ENCODE assay signal across 8 cellular contexts in the genomic region with DNA sequence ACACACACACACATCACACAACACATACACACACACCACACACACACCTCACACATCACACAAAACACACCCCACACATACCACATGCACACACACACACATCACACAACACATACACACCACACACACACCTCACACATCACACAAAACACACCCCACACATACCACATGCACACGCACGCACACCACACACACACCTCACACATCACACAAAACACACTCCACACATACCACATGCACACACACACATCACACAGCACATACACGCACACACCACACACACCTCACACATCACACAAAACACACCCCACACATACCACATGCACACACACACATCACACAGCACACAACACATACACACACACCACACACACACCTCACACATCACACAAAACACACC. TPM values are rescaled to one million over a fixed set of nuclear protein-coding genes. Genes with fewer than 3 reads are reported as not detected.
A peak's percentile ranks its signal among the peaks of the same experiment; 100 is the strongest.
DNase-seq lines count a peak whose midpoint lies in the region; ATAC-seq, FAIRE-seq and TF ChIP-seq lines count a peak whose summit lies in the region.
"Not testable (repeated sequence)": the region's sequence is repeated elsewhere in the genome, so short reads cannot be mapped to it uniquely, and the experiment has no call there.

No MANE protein-coding gene starts in this region.

- peaks cover 32% of the 10 kb centered on the region for H3K4me1 Mint-ChIP-seq in CD14-positive monocyte
- peaks cover 60% of the 10 kb centered on the region for H3K4me1 Mint-ChIP-seq in HFFc6 (ENCODE audit: low read depth)
- peaks cover 59% of the 10 kb centered on the region for H3K4me1 Mint-ChIP-seq in activated B cell treated with CpG ODN at 0.5 μM for 24 hours
- H3K4me1 Mint-ChIP-seq in activated T-helper 1 cell treated with anti-CD3 and anti-CD28 coated beads, Interleukin-12 subunit alpha, Interleukin-12 subunit beta, Interleukin-2, Interleukin-4 antibody, amounts not matched to agents 30 ng/mL and 10 ng/mL and 1 ng/mL, durations not matched to agents 14 hours and 24 hours and 36 hours (ENCODE audit: low read depth), result peaks cover 33% of the 10 kb centered on the region
- H3K4me1 Mint-ChIP-seq in astrocyte (ENCODE audit: low read depth, unreplicated experiment), result not testable (repeated sequence)
- H3K4me1 Mint-ChIP-seq in naive thymus-derived CD4-positive, alpha-beta T cell, result peaks cover 25 to 53% (median 35%) of the 10 kb centered on the region in 7 donors
- H3K4me1 Mint-ChIP-seq in stimulated activated naive B cell treated with anti-CD40 and anti-IgM and Interleukin-4, amounts not matched to agents 10 μg/mL and 1 μg/mL and 100 μg/mL, for 72 hours, result peaks cover 54 to 64% of the 10 kb centered on the region in 2 donors

- not testable (repeated sequence) for TF ChIP-seq POLR2A in H1 (IDR thresholded peaks at IDR 0.05; ENCODE audit: control extremely low read depth in 1 of 2, low read depth in 2 of 2, low read length in 2 of 2)

- H2BK5ac ChIP-seq in H1 (ENCODE audit: low read depth, low read length), result peak overlapping the region; percentile 63; the same call in 1 of the 2 replicates

- peaks cover 40 to 46% of the 10 kb centered on the region in 2 donors for H3K36me3 Mint-ChIP-seq in CD14-positive monocyte
- H3K36me3 Mint-ChIP-seq in HFFc6 (ENCODE audit: low read depth), result peaks cover 29% of the 10 kb centered on the region
- H3K36me3 Mint-ChIP-seq in activated B cell treated with CpG ODN at 0.5 μM for 24 hours (ENCODE audit: low read depth), result peaks cover 78% of the 10 kb centered on the region
- H3K36me3 Mint-ChIP-seq in activated T-helper 1 cell treated with anti-CD3 and anti-CD28 coated beads, Interleukin-12 subunit alpha, Interleukin-12 subunit beta, Interleukin-2, Interleukin-4 antibody, amounts not matched to agents 30 ng/mL and 10 ng/mL and 1 ng/mL, durations not matched to agents 14 hours and 24 hours and 36 hours (ENCODE audit: low read depth), result peaks cover 49% of the 10 kb centered on the region
- peaks cover 22% of the 10 kb centered on the region for H3K36me3 Mint-ChIP-seq in astrocyte (ENCODE audit: low read depth, unreplicated experiment)
- H3K36me3 Mint-ChIP-seq in naive thymus-derived CD4-positive, alpha-beta T cell, result peaks cover 3 to 41% (median 21%) of the 10 kb centered on the region in 5 donors
- peaks cover 62 to 70% of the 10 kb centered on the region in 2 donors for H3K36me3 Mint-ChIP-seq in stimulated activated naive B cell treated with anti-CD40 and anti-IgM and Interleukin-4, amounts not matched to agents 10 μg/mL and 1 μg/mL and 100 μg/mL, for 72 hours

- H3K14ac ChIP-seq in H1 (ENCODE audit: insufficient read length), result not testable (repeated sequence)

- not testable (repeated sequence) for H4K91ac ChIP-seq in H1 (replicated peaks; ENCODE audit: insufficient read length, low read length)

- not testable (repeated sequence) for FAIRE-seq in astrocyte (lab: Jason Lieb, UNC); H1 (lab: Jason Lieb, UNC)

- not testable (repeated sequence) for H2BK120ac ChIP-seq in H1 (replicated peaks; ENCODE audit: low read depth, low read length)

- H4K5ac ChIP-seq in H1 (ENCODE audit: insufficient read length, low read depth, low read length), result not testable (repeated sequence)

- H3K56ac ChIP-seq in H1 (replicated peaks; ENCODE audit: insufficient read length, low read depth, low read length), result peak overlapping the region; percentile 97

- H2AFZ ChIP-seq in astrocyte (ENCODE audit: low read depth, low read length); H1 (ENCODE audit: low read length): not testable (repeated sequence)

- peak overlapping the region; percentile 33 for H3K9ac ChIP-seq in astrocyte (ENCODE audit: low read length)
- not testable (repeated sequence) for H3K9ac ChIP-seq in H1 (replicated peaks in 1 of 4; ENCODE audit: extremely low read depth in 1 of 4, low read depth in 3 of 4, low read length in 3 of 4)

- not testable (repeated sequence) for H3K79me2 ChIP-seq in astrocyte (ENCODE audit: insufficient read depth, low read length)
- H3K79me2 ChIP-seq in H1 (ENCODE audit: control insufficient read depth in 1 of 2, insufficient read depth in 2 of 2, low read length in 2 of 2), result peaks cover 0 to 12% of the 10 kb centered on the region in 2 experiments; a peak in 2 of 4 replicates

- ATAC-seq in activated B cell treated with CpG ODN at 0.5 μM for 24 hours (ENCODE audit: low read depth); naive thymus-derived CD4-positive, alpha-beta T cell; stimulated activated naive B cell treated with anti-CD40 and anti-IgM and Interleukin-4, amounts not matched to agents 10 μg/mL and 1 μg/mL and 100 μg/mL, for 72 hours (replicated peaks): not testable (repeated sequence)

- H3K9me3 ChIP-seq in astrocyte (ENCODE audit: insufficient read depth, low read depth, low read length); H1 (ENCODE audit: insufficient read depth in 2 of 2, low read depth in 1 of 2, low read length in 1 of 2); naive thymus-derived CD4-positive, alpha-beta T cell (ENCODE audit: control insufficient read depth in 2 of 3, low read length in 3 of 3): not testable (repeated sequence)

- H3K9me3 Mint-ChIP-seq in CD14-positive monocyte; HFFc6; activated B cell treated with CpG ODN at 0.5 μM for 24 hours; activated T-helper 1 cell treated with anti-CD3 and anti-CD28 coated beads, Interleukin-12 subunit alpha, Interleukin-12 subunit beta, Interleukin-2, Interleukin-4 antibody, amounts not matched to agents 30 ng/mL and 10 ng/mL and 1 ng/mL, durations not matched to agents 14 hours and 24 hours and 36 hours; astrocyte (ENCODE audit: unreplicated experiment); naive thymus-derived CD4-positive, alpha-beta T cell; stimulated activated naive B cell treated with anti-CD40 and anti-IgM and Interleukin-4, amounts not matched to agents 10 μg/mL and 1 μg/mL and 100 μg/mL, for 72 hours: not testable (repeated sequence)

- H2BK15ac ChIP-seq in H1 (ENCODE audit: low read length), result not testable (repeated sequence)

- H3K4me3 Mint-ChIP-seq in CD14-positive monocyte; astrocyte (ENCODE audit: unreplicated experiment): not testable (repeated sequence)
- peak overlapping the region; percentile 28; the same call in 1 of the 2 replicates for H3K4me3 Mint-ChIP-seq in HFFc6
- peak overlapping the region; percentile 13 for H3K4me3 Mint-ChIP-seq in activated B cell treated with CpG ODN at 0.5 μM for 24 hours
- H3K4me3 Mint-ChIP-seq in activated T-helper 1 cell treated with anti-CD3 and anti-CD28 coated beads, Interleukin-12 subunit alpha, Interleukin-12 subunit beta, Interleukin-2, Interleukin-4 antibody, amounts not matched to agents 30 ng/mL and 10 ng/mL and 1 ng/mL, durations not matched to agents 14 hours and 24 hours and 36 hours, result peak overlapping the region; percentile 12
- H3K4me3 Mint-ChIP-seq in naive thymus-derived CD4-positive, alpha-beta T cell, result peak overlapping the region in 4 of 10 donors; percentile 11 to 75 (median 48)
- H3K4me3 Mint-ChIP-seq in stimulated activated naive B cell treated with anti-CD40 and anti-IgM and Interleukin-4, amounts not matched to agents 10 μg/mL and 1 μg/mL and 100 μg/mL, for 72 hours, result peak overlapping the region; percentile 57 to 59

- H4K20me1 ChIP-seq in astrocyte (ENCODE audit: insufficient read depth, low read length), result not testable (repeated sequence)
- H4K20me1 ChIP-seq in H1 (replicated peaks in 1 of 2; ENCODE audit: control insufficient read depth in 1 of 2, insufficient read depth in 2 of 2, low read length in 2 of 2), result peaks cover 0 to 11% of the 10 kb centered on the region in 2 experiments

- DNase-seq in CD14-positive monocyte (ENCODE audit: low spot score); HFFc6; activated B cell treated with CpG ODN at 0.5 μM for 24 hours; activated T-helper 1 cell treated with anti-CD3 and anti-CD28 coated beads, Interleukin-12 subunit alpha, Interleukin-12 subunit beta, Interleukin-2, Interleukin-4 antibody, amounts not matched to agents 30 ng/mL and 10 ng/mL and 1 ng/mL, durations not matched to agents 14 hours and 24 hours and 36 hours (ENCODE audit: low spot score); astrocyte (ENCODE audit: low read depth); H1 (ENCODE audit: low read depth in 1 of 2, low spot score in 2 of 2); naive thymus-derived CD4-positive, alpha-beta T cell; stimulated activated naive B cell treated with anti-CD40 and anti-IgM and Interleukin-4, amounts not matched to agents 10 μg/mL and 1 μg/mL and 100 μg/mL, for 72 hours: not testable (repeated sequence)

- H4K8ac ChIP-seq in H1 (ENCODE audit: extremely low read depth, insufficient read depth, low read length), result not testable (repeated sequence)

- intact Hi-C loops in CD14-positive monocyte (cut with micrococcal nuclease), result not testable (repeated sequence)
- intact Hi-C loops in activated B cell treated with CpG ODN at 0.5 μM for 24 hours (cut with micrococcal nuclease), result loop anchor here (1.0 kb wide), 2 partner anchors 21 to 189 kb away; a partner anchor contains a TSS
- intact Hi-C loops in activated T-helper 1 cell treated with anti-CD3 and anti-CD28 coated beads, Interleukin-12 subunit alpha, Interleukin-12 subunit beta, Interleukin-2, Interleukin-4 antibody, amounts not matched to agents 30 ng/mL and 10 ng/mL and 1 ng/mL, durations not matched to agents 14 hours and 24 hours and 36 hours (cut with micrococcal nuclease), result loop anchor here (1.0 kb wide), 3 partner anchors 21 to 185 kb away; a partner anchor contains a TSS
- intact Hi-C loops in naive thymus-derived CD4-positive, alpha-beta T cell (cut with micrococcal nuclease), result loop anchor here in 1 of 2 donors (1.0 kb wide), 2 partner anchors 31 to 185 kb away; a partner anchor contains a TSS

- CTCF ChIA-PET in activated B cell treated with CpG ODN at 0.5 μM for 24 hours (lab: Charles Lee), result interaction anchor here (1.0 to 3.8 kb wide), 8 partner anchors 10 to 145 kb away, joined by 3 to 59 read pairs (median 8); a partner anchor contains a TSS
- CTCF ChIA-PET in H1 (lab: Charles Lee; ENCODE audit: partially characterized antibody), result interaction anchor here (0.6 to 4.5 kb wide), 7 partner anchors 13 to 182 kb away, joined by 3 to 39 read pairs (median 4); no protein-coding TSS in a partner anchor
- CTCF ChIA-PET in naive thymus-derived CD4-positive, alpha-beta T cell (lab: Charles Lee), result not testable (repeated sequence)

- H2AK5ac ChIP-seq in H1 (ENCODE audit: low read depth, low read length), result peak overlapping the region; percentile 83; the same call in 1 of the 2 replicates

- not testable (repeated sequence) for H3K23ac ChIP-seq in H1 (ENCODE audit: insufficient read length)

- H3K27ac Mint-ChIP-seq in CD14-positive monocyte (peak overlapping the region in 6 of 7 donors; percentile 25 to 90 (median 69)), HFFc6 (peak overlapping the region; percentile 83), activated B cell treated with CpG ODN at 0.5 μM for 24 hours (peak overlapping the region; percentile 82)
- H3K27ac Mint-ChIP-seq in activated T-helper 1 cell treated with anti-CD3 and anti-CD28 coated beads, Interleukin-12 subunit alpha, Interleukin-12 subunit beta, Interleukin-2, Interleukin-4 antibody, amounts not matched to agents 30 ng/mL and 10 ng/mL and 1 ng/mL, durations not matched to agents 14 hours and 24 hours and 36 hours, result peak overlapping the region; percentile 86
- not testable (repeated sequence) for H3K27ac Mint-ChIP-seq in astrocyte (ENCODE audit: unreplicated experiment)
- peak overlapping the region in 7 of 9 donors; percentile 69 to 94 (median 89) for H3K27ac Mint-ChIP-seq in naive thymus-derived CD4-positive, alpha-beta T cell
- H3K27ac Mint-ChIP-seq in stimulated activated naive B cell treated with anti-CD40 and anti-IgM and Interleukin-4, amounts not matched to agents 10 μg/mL and 1 μg/mL and 100 μg/mL, for 72 hours, result peak overlapping the region; percentile 89

- not testable (repeated sequence) for TF ChIP-seq EP300 in H1 (IDR thresholded peaks at IDR 0.05; ENCODE audit: borderline replicate concordance in 1 of 2, low read depth in 2 of 2, low read length in 2 of 2)

- not testable (repeated sequence) for H3K27me3 ChIP-seq in astrocyte (ENCODE audit: insufficient read depth, low read length); H1 (replicated peaks in 1 of 4; ENCODE audit: control insufficient read depth in 3 of 4, extremely low read depth in 1 of 4, insufficient read depth in 3 of 4, low read length in 3 of 4); naive thymus-derived CD4-positive, alpha-beta T cell (ENCODE audit: control insufficient read depth in 2 of 2, insufficient read depth in 2 of 2, low read length in 2 of 2)

- TF ChIP-seq RAD21 in H1 (IDR thresholded peaks at IDR 0.05 in 1 of 2, conservative IDR thresholded peaks at IDR 0.05 in 1 of 2; ENCODE audit: low read depth in 2 of 2, low read length in 2 of 2), result not testable (repeated sequence)

- peak overlapping the region; percentile 50; the same call in 1 of the 2 replicates for H2BK12ac ChIP-seq in H1 (ENCODE audit: low read depth, low read length)

- H3K36me3 ChIP-seq in astrocyte (ENCODE audit: insufficient read depth, low read length), result not testable (repeated sequence)
- H3K36me3 ChIP-seq in H1 (ENCODE audit: control insufficient read depth in 2 of 4, insufficient read depth in 4 of 4, low read length in 3 of 4), result peaks cover 14 to 49% (median 22%) of the 10 kb centered on the region in 4 experiments; a peak in 6 of 8 replicates
- peaks cover 20 to 84% (median 31%) of the 10 kb centered on the region in 3 experiments for H3K36me3 ChIP-seq in naive thymus-derived CD4-positive, alpha-beta T cell (ENCODE audit: control insufficient read depth in 2 of 3, insufficient read depth in 3 of 3, low read length in 3 of 3)

- H3K4ac ChIP-seq in H1 (replicated peaks; ENCODE audit: insufficient read length, low read depth, low read length), result not testable (repeated sequence)

- H3K23me2 ChIP-seq in H1 (ENCODE audit: low read depth, low read length), result not testable (repeated sequence)

- H3K27ac ChIP-seq in astrocyte (ENCODE audit: low read depth, low read length), result not testable (repeated sequence)
- H3K27ac ChIP-seq in H1 (ENCODE audit: low read depth, low read length), result 0 out of 2 replicates have a peak overlapping the region, but pooled peaks have one; percentile 47
- H3K27ac ChIP-seq in naive thymus-derived CD4-positive, alpha-beta T cell (ENCODE audit: low read depth, low read length), result peak overlapping the region; percentile 73

- not testable (repeated sequence) for H3K79me1 ChIP-seq in H1 (ENCODE audit: low read depth, low read length)

- H3K4me3 ChIP-seq in astrocyte (ENCODE audit: insufficient read depth, low read depth, low read length); H1 (ENCODE audit: extremely low read depth in 1 of 4, insufficient read depth in 2 of 4, low read depth in 3 of 4, low read length in 4 of 4); naive thymus-derived CD4-positive, alpha-beta T cell (ENCODE audit: low read length): not testable (repeated sequence)

- H3K27me3 Mint-ChIP-seq in CD14-positive monocyte (ENCODE audit: low read depth in 3 of 3); HFFc6 (ENCODE audit: insufficient read depth); activated B cell treated with CpG ODN at 0.5 μM for 24 hours; activated T-helper 1 cell treated with anti-CD3 and anti-CD28 coated beads, Interleukin-12 subunit alpha, Interleukin-12 subunit beta, Interleukin-2, Interleukin-4 antibody, amounts not matched to agents 30 ng/mL and 10 ng/mL and 1 ng/mL, durations not matched to agents 14 hours and 24 hours and 36 hours (ENCODE audit: insufficient read depth); astrocyte (ENCODE audit: low read depth, unreplicated experiment); naive thymus-derived CD4-positive, alpha-beta T cell; stimulated activated naive B cell treated with anti-CD40 and anti-IgM and Interleukin-4, amounts not matched to agents 10 μg/mL and 1 μg/mL and 100 μg/mL, for 72 hours: not testable (repeated sequence)

- not testable (repeated sequence) for H3K18ac ChIP-seq in H1 (ENCODE audit: extremely low read depth, low read length)

- H3K4me1 ChIP-seq in astrocyte (ENCODE audit: insufficient read depth, low read length), result peaks cover 40% of the 10 kb centered on the region
- not testable (repeated sequence) for H3K4me1 ChIP-seq in H1 (replicated peaks in 1 of 4; ENCODE audit: control insufficient read depth in 3 of 4, insufficient read depth in 4 of 4, low read length in 3 of 4)
- H3K4me1 ChIP-seq in naive thymus-derived CD4-positive, alpha-beta T cell (ENCODE audit: control insufficient read depth in 2 of 2, insufficient read depth in 2 of 2, low read length in 2 of 2), result peaks cover 21 to 32% of the 10 kb centered on the region in 2 donors

- POLR2A ChIA-PET in activated B cell treated with CpG ODN at 0.5 μM for 24 hours (lab: Charles Lee), result interaction anchor here (0.5 to 22.4 kb wide), 14 partner anchors 8 to 379 kb away, joined by 3 to 763 read pairs (median 12); a partner anchor contains a TSS
- POLR2A ChIA-PET in H1 (lab: Charles Lee; ENCODE audit: partially characterized antibody), result interaction anchor here (0.6 to 1.2 kb wide), 4 partner anchors 12 to 91 kb away, joined by 3 read pairs; no protein-coding TSS in a partner anchor
- POLR2A ChIA-PET in naive thymus-derived CD4-positive, alpha-beta T cell (lab: Charles Lee), result interaction anchor here (3.1 kb wide), 1 partner anchor 30 kb away, joined by 19 read pairs; a partner anchor contains a TSS

- not testable (repeated sequence) for H3K4me2 ChIP-seq in astrocyte (ENCODE audit: low read length); H1 (ENCODE audit: insufficient read depth in 1 of 2, low read depth in 2 of 2, low read length in 2 of 2)

- H2BK20ac ChIP-seq in H1 (ENCODE audit: low read length), result 0 out of 2 replicates have a peak overlapping the region, but pooled peaks have one; percentile 66

- TF ChIP-seq CTCF in CD14-positive monocyte (IDR thresholded peaks at IDR 0.05); HFFc6 (IDR thresholded peaks at IDR 0.05); activated B cell treated with CpG ODN at 0.5 μM for 24 hours (IDR thresholded peaks at IDR 0.05); astrocyte (IDR thresholded peaks at IDR 0.05; ENCODE audit: insufficient read depth, low read depth, low read length); H1 (IDR thresholded peaks at IDR 0.05; ENCODE audit: control extremely low read depth in 1 of 3, insufficient read depth in 1 of 3, low read depth in 1 of 3, low read length in 3 of 3): not testable (repeated sequence)

- WGBS in H1 (ENCODE audit: extremely low coverage in 1 of 2, insufficient coverage in 1 of 2, insufficient read length in 1 of 2, insufficient replicate concordance in 2 of 2, low coverage in 1 of 2, low lambda C conversion rate in 2 of 2, missing lambda C conversion rate in 1 of 2), 2 experiments, result 100% methylated on average over 3 of the region's 3 CpGs; no CpG with 5 or more reads in 1 of the 2 experiments

RNA-seq across cellular contexts. Expression of a gene that starts 31.1 kb away (rescaled TPM):
- polyA plus RNA-seq in CD14-positive monocyte (1 to 10 TPM; 2.1 to 3.1 TPM), H1 (2011; rRNA removed) (19.2 and 21.9 TPM in 2 replicates)
- 10 to 100 TPM; 32.8 to 41.0 (median 39.6) TPM for total RNA-seq in HFFc6 (2021; fragmentation: NEBNext Ultra II Directional; extraction: Animal tissue kit (Norgen Biotek cat#: 25700))
- total RNA-seq in activated B cell treated with CpG ODN at 0.5 μM for 24 hours (218 and 225 TPM in 2 replicates), astrocyte (25.3 and 30.3 TPM in 2 replicates)
- 70.2 and 74.3 TPM in 2 replicates for total RNA-seq in activated T-helper 1 cell treated with anti-CD3 and anti-CD28 coated beads, Interleukin-12 subunit alpha, Interleukin-12 subunit beta, Interleukin-2, Interleukin-4 antibody, amounts not matched to agents 30 ng/mL and 10 ng/mL and 1 ng/mL, durations not matched to agents 14 hours and 24 hours and 36 hours
- 55.8 and 59.4 TPM in 2 replicates for total RNA-seq in H1 (2021; fragmentation: NEBNext Ultra II Directional; extraction: Animal tissue kit (Norgen Biotek cat#: 25700))
- 19.5 TPM for polyA plus RNA-seq in H1 (2011; cell fraction: cytosol; rRNA removed)
- polyA plus RNA-seq in H1 (2011; cell fraction: nucleus; rRNA removed), result 28.6 TPM
- 15.9 to 23.0 TPM (median 22.1 TPM) in 4 replicates for polyA plus RNA-seq in H1 (2012, experiment 1 of 2)
- polyA plus RNA-seq in H1 (2012, experiment 2 of 2), result 19.7 TPM
- polyA plus RNA-seq in H1 (2013, experiment 1 of 2), result 14.6 TPM
- 14.5 TPM for polyA plus RNA-seq in H1 (2013, experiment 2 of 2)
- polyA minus RNA-seq in H1 (2011; rRNA and poly(A)+ RNA removed), result 42.6 and 49.2 TPM in 2 replicates
- polyA minus RNA-seq in H1 (2011; cell fraction: cytosol; rRNA and poly(A)+ RNA removed), result 24.7 TPM
- 26.6 TPM for polyA minus RNA-seq in H1 (2011; cell fraction: nucleus; rRNA and poly(A)+ RNA removed)
- total RNA-seq in naive thymus-derived CD4-positive, alpha-beta T cell, result 100 to 1,000 TPM in 4 of 5 experiments, 10 to 100 TPM in 1; 99.0 to 271 (median 153) TPM
- 10 to 100 TPM; 29.8 to 55.7 TPM for polyA plus RNA-seq in naive thymus-derived CD4-positive, alpha-beta T cell
